ENCODE assay signal across 1 cellular context in the genomic region with DNA sequence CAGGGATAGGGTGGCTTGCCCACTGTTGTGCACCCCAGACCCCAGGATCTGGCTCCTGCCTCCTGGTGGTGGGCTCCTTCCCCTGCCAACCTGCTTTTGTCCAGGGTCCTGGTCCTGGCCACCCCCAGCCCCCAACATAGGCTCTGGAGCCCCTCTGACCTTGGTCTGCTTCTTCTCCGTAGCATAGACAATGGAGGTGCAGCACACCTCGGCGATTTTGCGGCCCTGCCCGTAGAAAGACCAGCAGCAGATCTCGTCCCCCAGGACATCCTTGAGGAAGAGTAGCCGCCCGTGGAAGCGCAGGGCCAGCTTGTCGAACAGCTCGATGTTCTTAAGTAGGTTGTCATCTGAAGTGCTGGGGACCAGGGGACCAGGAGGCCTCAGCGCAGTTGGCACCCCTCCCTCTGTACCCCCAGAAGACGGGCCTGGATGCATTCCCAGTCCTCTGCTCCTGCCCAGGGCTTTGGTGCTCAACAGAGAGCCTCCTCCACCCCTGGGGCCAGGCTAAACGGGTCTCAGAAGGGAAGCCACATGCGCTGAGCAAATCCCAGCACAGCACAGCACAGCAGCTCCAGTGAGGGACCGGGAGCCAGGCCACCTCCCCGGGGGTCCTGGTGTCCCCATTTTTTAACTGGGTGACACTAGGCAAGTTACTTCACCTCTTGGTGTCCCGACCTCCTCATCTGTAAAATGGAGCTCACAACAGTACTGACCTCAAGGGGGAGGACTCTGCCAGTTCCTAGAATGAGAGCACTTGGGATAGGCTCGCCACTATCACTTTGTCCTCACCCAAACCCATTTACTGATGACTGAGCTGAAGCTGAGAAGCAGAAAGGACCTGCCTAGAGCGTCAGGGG.
TF ChIP-seq lines count a peak whose summit lies in the region.

No MANE protein-coding gene starts in this region.

TF ChIP-seq in HCT116, 20 proteins besides CTCF, POLR2A, EP300 and RAD21 (continued from another document):
- TF ChIP-seq REST (IDR thresholded peaks at IDR 0.05; ENCODE audit: low read depth) (no peak), YY1 (IDR thresholded peaks at IDR 0.05; ENCODE audit: extremely low read depth, insufficient replicate concordance, low read depth, low read length) (no peak), SRF (IDR thresholded peaks at IDR 0.05; ENCODE audit: low read depth) (no peak), EZH2 (IDR thresholded peaks at IDR 0.05) (no peak), CBX3 (IDR thresholded peaks at IDR 0.05; ENCODE audit: low read depth) (no peak), FOSL1 (IDR thresholded peaks at IDR 0.05; ENCODE audit: low read depth) (no peak), ZBTB33 (IDR thresholded peaks at IDR 0.05; ENCODE audit: extremely low read depth, insufficient replicate concordance, low read length) (no peak), ZNF274 (IDR thresholded peaks at IDR 0.05; ENCODE audit: low read depth, low read length) (no peak), POLR2AphosphoS5 (IDR thresholded peaks at IDR 0.05; ENCODE audit: low read depth, low read length) (no peak), JUND (IDR thresholded peaks at IDR 0.05) (no peak), SP1 (IDR thresholded peaks at IDR 0.05; ENCODE audit: low read depth) (no peak), ELF1 (IDR thresholded peaks at IDR 0.05; ENCODE audit: borderline replicate concordance, low read depth) (no peak), EZH2phosphoT487 (IDR thresholded peaks at IDR 0.05; ENCODE audit: borderline replicate concordance) (no peak), TCF7L2 (IDR thresholded peaks at IDR 0.05; ENCODE audit: borderline replicate concordance, extremely low read depth, insufficient read depth, insufficient read length) (no peak), ZFX (IDR thresholded peaks at IDR 0.05) (no peak)
